In genomic region chr1:53949023-53949611, GRCh38 we compare ENCODE assay signal across 8 cellular contexts. TPM values are rescaled to one million over a fixed set of nuclear protein-coding genes. Genes with fewer than 3 reads are reported as not detected.
DNase-seq lines count a peak whose midpoint lies in the region; ATAC-seq and TF ChIP-seq lines count a peak whose summit lies in the region.

No MANE protein-coding gene starts in this region.

- peak; percentile 73 for TF ChIP-seq CTCF in HFF-Myc (IDR thresholded peaks at IDR 0.05; ENCODE audit: low read depth, low read length, missing control alignments)

- no peak for ATAC-seq in stimulated activated naive CD8-positive, alpha-beta T cell treated with anti-CD3 and anti-CD28 coated beads, Interleukin-15, Interleukin-2, amounts not matched to agents 100 U/mL and 50 U/mL, for 24 hours
- no peak for ATAC-seq in GM21390 (IDR thresholded peaks at IDR 0.05; ENCODE audit: unreplicated experiment)

- H3K4me3 ChIP-seq in HFF-Myc (replicated peaks; ENCODE audit: low read depth, low read length): no peak overlapping the region

- peak; percentile 22 for DNase-seq in NCI-H2196 (lab: John Stamatoyannopoulos, UW; ENCODE audit: unreplicated experiment)
- no peak for DNase-seq in NCI-H2196 treated with DMSO at 0.1 percent for 48 hours (lab: John Stamatoyannopoulos, UW; ENCODE audit: unreplicated experiment)
- no peak for DNase-seq in HFF-Myc (ENCODE audit: extremely low read depth, low read depth)
- peak; percentile 56 for DNase-seq in RKO (ENCODE audit: low spot score)
- peak; percentile 29 for DNase-seq in fibroblast of gingiva (ENCODE audit: low read depth)
- DNase-seq in stimulated activated naive CD8-positive, alpha-beta T cell treated with anti-CD3 and anti-CD28 coated beads, Interleukin-15, Interleukin-2, amounts not matched to agents 100 U/mL and 50 U/mL, for 24 hours: peak; percentile 42
- no peak for DNase-seq in mucosa of gallbladder (ENCODE audit: low spot score)

RNA-seq across cellular contexts. Expression of gene LRRC42, which starts 3.0 kb away (rescaled TPM):
- total RNA-seq in mucosa of gallbladder: 25.7 TPM

RNA-seq across cellular contexts. Expression of gene IFT25, which starts 3.6 kb away (rescaled TPM):
- total RNA-seq in mucosa of gallbladder: 24.4 TPM

RNA-seq across cellular contexts. Expression of gene DIO1, which starts 55.1 kb away (rescaled TPM):
- 6.2 TPM for total RNA-seq in mucosa of gallbladder

RNA-seq across cellular contexts. Expression of gene YIPF1, which starts 59.5 kb away (rescaled TPM):
- total RNA-seq in mucosa of gallbladder: 37.1 TPM

Comparison
In these comparisons a context has a peak if more than half of its experiments do, and no peak if none do; other contexts are left out.
1. DNase-seq: peak in NCI-H2196 (single experiment), RKO (single experiment), fibroblast of gingiva (single experiment) and stimulated activated naive CD8-positive, alpha-beta T cell treated with anti-CD3 and anti-CD28 coated beads, Interleukin-15, Interleukin-2, amounts not matched to agents 100 U/mL and 50 U/mL, for 24 hours (single experiment); none in NCI-H2196 treated with DMSO at 0.1 percent for 48 hours (single experiment), HFF-Myc (single experiment) and mucosa of gallbladder (single experiment).